Comparison of ENCODE assay signal across 24 cellular contexts in genomic region chr3:115673860-115674259, GRCh38. TPM values are rescaled to one million over a fixed set of nuclear protein-coding genes. Genes with fewer than 3 reads are reported as not detected.
DNase-seq lines count a peak whose midpoint lies in the region; ATAC-seq and TF ChIP-seq lines count a peak whose summit lies in the region.
"Had no signal": no experiment of that assay in that cellular context is flagged by ENCODE, and none has a peak within 500 bp of the region (broad histone marks: within the 10 kb centered on the region; RNA-seq: fewer than 3 reads in every experiment).

No MANE protein-coding gene starts in this region.

- H3K27ac Mint-ChIP-seq in brain (peak overlapping the region in 3 of 5 experiments; percentile 42 to 65 (median 57)), neural crest cell (ENCODE audit: unreplicated experiment) (peak overlapping the region; percentile 6), progenitor cell of endocrine pancreas (peak overlapping the region; percentile 40)
- H3K27ac Mint-ChIP-seq: CD14-positive monocyte; CD4-positive, alpha-beta memory T cell; CD8-positive, alpha-beta memory T cell had no signal

- no peak for DNase-seq in neural crest cell (ENCODE audit: low read depth, low spot score)
- no peak for DNase-seq in progenitor cell of endocrine pancreas (ENCODE audit: low spot score, unreplicated experiment)
- DNase-seq in NCI-H2081 (lab: John Stamatoyannopoulos, UW): no peak
- DNase-seq: 8988T; ACHN; BE2C; C1 segment of cervical spinal cord; CD4-positive, alpha-beta memory T cell; CD4-positive, CD25-positive, alpha-beta regulatory T cell; CD8-positive, alpha-beta memory T cell; COR-L47; DMS 273 treated with DMSO at 0.1 percent for 48 hours; DMS153; DMS53; DMS79; DND-41; EL; GDM1 had no signal

- H3K9me3 Mint-ChIP-seq in brain: no peaks in the 10 kb centered on the region
- peaks cover 10% of the 10 kb centered on the region for H3K9me3 Mint-ChIP-seq in neural crest cell
- no peaks in the 10 kb centered on the region for H3K9me3 Mint-ChIP-seq in progenitor cell of endocrine pancreas (ENCODE audit: low read depth)
- H3K9me3 Mint-ChIP-seq: CD4-positive, alpha-beta memory T cell; CD4-positive, CD25-positive, alpha-beta regulatory T cell; CD8-positive, alpha-beta memory T cell had no signal

- H3K4me3 Mint-ChIP-seq in brain (no peak overlapping the region), neural crest cell (no peak overlapping the region), progenitor cell of endocrine pancreas (ENCODE audit: low read depth) (no peak overlapping the region)
- H3K4me3 Mint-ChIP-seq: CD14-positive monocyte; CD4-positive, alpha-beta memory T cell; CD4-positive, CD25-positive, alpha-beta regulatory T cell; CD8-positive, alpha-beta memory T cell had no signal

- H3K36me3 Mint-ChIP-seq in brain: peaks cover 61% of the 10 kb centered on the region
- H3K36me3 Mint-ChIP-seq in neural crest cell (ENCODE audit: low read depth): peaks cover 7% of the 10 kb centered on the region
- H3K36me3 Mint-ChIP-seq in progenitor cell of endocrine pancreas (ENCODE audit: insufficient read depth): no peaks in the 10 kb centered on the region
- H3K36me3 Mint-ChIP-seq: CD14-positive monocyte; CD4-positive, alpha-beta memory T cell; CD4-positive, CD25-positive, alpha-beta regulatory T cell; CD8-positive, alpha-beta memory T cell had no signal

- H3K27me3 Mint-ChIP-seq in brain (no peaks in the 10 kb centered on the region), neural crest cell (ENCODE audit: low read depth) (no peaks in the 10 kb centered on the region), progenitor cell of endocrine pancreas (no peaks in the 10 kb centered on the region)
- H3K27me3 Mint-ChIP-seq: CD4-positive, CD25-positive, alpha-beta regulatory T cell had no signal

- ATAC-seq in GM21526 (IDR thresholded peaks at IDR 0.05; ENCODE audit: low FRiP score, unreplicated experiment) (no peak), HG02763 (IDR thresholded peaks at IDR 0.05; ENCODE audit: unreplicated experiment) (no peak)
- ATAC-seq: GM12878 had no signal

- TF ChIP-seq CTCF in brain (conservative IDR thresholded peaks at IDR 0.05) (no peak), neural crest cell (conservative IDR thresholded peaks at IDR 0.05) (no peak), progenitor cell of endocrine pancreas (IDR thresholded peaks at IDR 0.05; ENCODE audit: unreplicated experiment) (no peak)

- H3K4me1 Mint-ChIP-seq in brain (peaks cover 50% of the 10 kb centered on the region), neural crest cell (peaks cover 7% of the 10 kb centered on the region), progenitor cell of endocrine pancreas (ENCODE audit: low read depth) (peaks cover 6% of the 10 kb centered on the region)
- H3K4me1 Mint-ChIP-seq: CD14-positive monocyte; CD4-positive, CD25-positive, alpha-beta regulatory T cell had no signal

RNA-seq across cellular contexts. Expression of gene GAP43, which starts 50.5 kb away (rescaled TPM):
- polyA plus RNA-seq in brain (ENCODE audit: insufficient read depth, low read depth, low replicate concordance): 151 TPM
- 41.8 and 42.9 TPM in 2 replicates for total RNA-seq in neural crest cell
- 9.6 and 11.7 TPM in 2 replicates for total RNA-seq in progenitor cell of endocrine pancreas
- total RNA-seq: CD4-positive, alpha-beta memory T cell; CD4-positive, CD25-positive, alpha-beta regulatory T cell; CD8-positive, alpha-beta memory T cell; G401; GM12878 had no signal
- polyA plus RNA-seq: CD14-positive monocyte; CD4-positive, alpha-beta memory T cell; CD4-positive, CD25-positive, alpha-beta regulatory T cell; CD8-positive, alpha-beta memory T cell had no signal

Comparison
In these comparisons a context has a peak if more than half of its experiments do, and no peak if none do; other contexts are left out.
1. H3K27ac Mint-ChIP-seq: peak in every context shown above with its lines; median percentile 57 in brain; 40 in progenitor cell of endocrine pancreas; 6 in neural crest cell.